8 cellular contexts compared by ENCODE assay signal in genomic region chr19:58581227-58582141, GRCh38. TPM values are rescaled to one million over a fixed set of nuclear protein-coding genes. Genes with fewer than 3 reads are reported as not detected.
DNase-seq lines count a peak whose midpoint lies in the region; ATAC-seq and TF ChIP-seq lines count a peak whose summit lies in the region.

No MANE protein-coding gene starts in this region.

- peak; percentile 77 for TF ChIP-seq CTCF in DND-41 (IDR thresholded peaks at IDR 0.05; ENCODE audit: borderline replicate concordance, extremely low read depth, low read length, poor library complexity, severe bottlenecking)

- H2BK5ac ChIP-seq in mesenchymal stem cell (ENCODE audit: low read depth, low read length, poor library complexity, severe bottlenecking) = no peak overlapping the region

- H3K36me3 ChIP-seq in DND-41 (ENCODE audit: insufficient read depth, low read length) (peaks cover 35% of the 10 kb centered on the region), mesenchymal stem cell (ENCODE audit: control insufficient read depth in 1 of 2, insufficient read depth in 2 of 2, low read depth in 1 of 2, low read length in 2 of 2) (peaks cover 34 to 43% of the 10 kb centered on the region in 2 experiments)

- peak overlapping the region in 1 of 2 experiments; percentile 26 for H3K18ac ChIP-seq in mesenchymal stem cell (ENCODE audit: low read depth in 1 of 2, low read length in 2 of 2)

- no peak overlapping the region for H3K14ac ChIP-seq in mesenchymal stem cell (ENCODE audit: low read length in 2 of 2)

- H3K4me3 ChIP-seq in DND-41 (ENCODE audit: low read depth in 1 of 2, low read length in 2 of 2) (no peak overlapping the region), mesenchymal stem cell (ENCODE audit: insufficient read depth in 1 of 2, low read depth in 1 of 2, low read length in 2 of 2) (no peak overlapping the region)

- peaks cover 28% of the 10 kb centered on the region for H3K79me1 ChIP-seq in mesenchymal stem cell (replicated peaks; ENCODE audit: low read length, poor library complexity, severe bottlenecking)

- H3K4me2 ChIP-seq in DND-41 (ENCODE audit: insufficient read depth, low read length) (no peak overlapping the region), mesenchymal stem cell (ENCODE audit: low read length, poor library complexity, severe bottlenecking) (no peak overlapping the region)

- peaks cover 13% of the 10 kb centered on the region for H3K79me2 ChIP-seq in DND-41 (ENCODE audit: insufficient read depth, low read length)

- peak; percentile 95 for ATAC-seq in DND-41 (ENCODE audit: insufficient read depth, low read depth)
- ATAC-seq in HG02763 (IDR thresholded peaks at IDR 0.05; ENCODE audit: unreplicated experiment) = peak; percentile 72

- DNase-seq in DND-41 = peak; percentile 85
- peak; percentile 84 to 92 for DNase-seq in activated CD4-positive, alpha-beta T cell treated with anti-CD3 and anti-CD28 coated beads for 4 hours
- peak; percentile 73 to 91 for DNase-seq in dermis microvascular lymphatic vessel endothelial cell (ENCODE audit: low read depth in 2 of 2)
- DNase-seq in mesenchymal stem cell = peak; percentile 93
- DNase-seq in stimulated activated CD8-positive, alpha-beta memory T cell treated with anti-CD3 and anti-CD28 coated beads, Interleukin-15, amount 100 ng/mL, for 24 hours (ENCODE audit: low read depth) = peak; percentile 78
- no peak for DNase-seq in SIG-M5 treated with dmso at 0.1 percent for 504 hours (lab: John Stamatoyannopoulos, UW; ENCODE audit: unreplicated experiment)
- DNase-seq in NCI-H510A (lab: John Stamatoyannopoulos, UW) = no peak

- H4K8ac ChIP-seq in mesenchymal stem cell (ENCODE audit: low read length) = peak overlapping the region; percentile 56

- H2AK5ac ChIP-seq in mesenchymal stem cell (ENCODE audit: low read length, severe bottlenecking) = no peak overlapping the region

- H4K20me1 ChIP-seq in DND-41 (ENCODE audit: insufficient read depth, low read length) = 0 out of 2 replicates have a peak, but pooled peaks cover 11% of the 10 kb centered on the region

- H3K27ac ChIP-seq in DND-41 (ENCODE audit: low read length) (no peak overlapping the region), mesenchymal stem cell (ENCODE audit: low read length, poor library complexity, severe bottlenecking) (no peak overlapping the region)

- no peak overlapping the region for H3K23ac ChIP-seq in mesenchymal stem cell (ENCODE audit: low read length in 2 of 2)

- no peak overlapping the region for H2BK15ac ChIP-seq in mesenchymal stem cell (ENCODE audit: low read depth, poor library complexity, severe bottlenecking)

- peak overlapping the region in 1 of 2 experiments; percentile 73 for H3K4ac ChIP-seq in mesenchymal stem cell (ENCODE audit: low read depth in 1 of 2, low read length in 2 of 2)

- H3K9ac ChIP-seq in DND-41 (ENCODE audit: low read depth, low read length) = no peak overlapping the region
- H3K9ac ChIP-seq in mesenchymal stem cell (ENCODE audit: low read length) = peak overlapping the region; percentile 77

- no peak overlapping the region for H2BK120ac ChIP-seq in mesenchymal stem cell (ENCODE audit: low read depth, low read length)

- peak overlapping the region; percentile 81 for H4K91ac ChIP-seq in mesenchymal stem cell (ENCODE audit: low read length)

- 72% methylated on average over 62 of the region's 62 CpGs for WGBS in mesenchymal stem cell

- no peak overlapping the region for H2AFZ ChIP-seq in DND-41 (ENCODE audit: low read depth, low read length)
- H2AFZ ChIP-seq in mesenchymal stem cell (ENCODE audit: low read depth, low read length) = no peak overlapping the region

- H2BK12ac ChIP-seq in mesenchymal stem cell (ENCODE audit: low read length in 2 of 2) = peak overlapping the region in 1 of 2 experiments; percentile 16

- H3K4me1 ChIP-seq in DND-41 (ENCODE audit: insufficient read depth, low read length) = peaks cover 4% of the 10 kb centered on the region; the same call in 1 of the 2 replicates
- peaks cover 13% of the 10 kb centered on the region for H3K4me1 ChIP-seq in mesenchymal stem cell (ENCODE audit: control insufficient read depth, insufficient read depth, low read depth, low read length)

- H3K27me3 ChIP-seq in DND-41 (ENCODE audit: insufficient read depth, low read length, poor library complexity) (no peaks in the 10 kb centered on the region), mesenchymal stem cell (ENCODE audit: control insufficient read depth in 1 of 2, insufficient read depth in 1 of 2, low read length in 2 of 2) (no peaks in the 10 kb centered on the region)

- no peaks in the 10 kb centered on the region for H3K9me3 ChIP-seq in DND-41 (ENCODE audit: insufficient read depth, low read length, severe bottlenecking)
- no peaks in the 10 kb centered on the region for H3K9me3 ChIP-seq in mesenchymal stem cell (ENCODE audit: control insufficient read depth, low read length)

RNA-seq across cellular contexts. Expression of gene MZF1, which starts 8.3 kb away (rescaled TPM):
- 5.1 and 11.1 TPM in 2 replicates for total RNA-seq in dermis microvascular lymphatic vessel endothelial cell
- 9.8 TPM for polyA plus RNA-seq in mesenchymal stem cell (2013, experiment 1 of 2)
- 8.9 TPM for polyA plus RNA-seq in mesenchymal stem cell (2013, experiment 2 of 2)

RNA-seq across cellular contexts. Expression of gene UBE2M, which starts 23.1 kb away (rescaled TPM):
- 60.4 and 80.1 TPM in 2 replicates for total RNA-seq in dermis microvascular lymphatic vessel endothelial cell
- 81.0 TPM for polyA plus RNA-seq in mesenchymal stem cell (2013, experiment 1 of 2)
- 78.3 TPM for polyA plus RNA-seq in mesenchymal stem cell (2013, experiment 2 of 2)

RNA-seq across cellular contexts. Expression of gene CHMP2A, which starts 26.6 kb away (rescaled TPM):
- total RNA-seq in dermis microvascular lymphatic vessel endothelial cell = 90.8 and 112 TPM in 2 replicates
- polyA plus RNA-seq in mesenchymal stem cell (2013, experiment 1 of 2) = 148 TPM
- 144 TPM for polyA plus RNA-seq in mesenchymal stem cell (2013, experiment 2 of 2)

RNA-seq across cellular contexts. Expression of gene TRIM28, which starts 37.6 kb away (rescaled TPM):
- 339 and 348 TPM in 2 replicates for total RNA-seq in dermis microvascular lymphatic vessel endothelial cell
- 229 TPM for polyA plus RNA-seq in mesenchymal stem cell (2013, experiment 1 of 2)
- 226 TPM for polyA plus RNA-seq in mesenchymal stem cell (2013, experiment 2 of 2)

Comparison
In these comparisons a context has a peak if more than half of its experiments do, and no peak if none do; other contexts are left out.
1. DNase-seq: peak in DND-41 (single experiment), activated CD4-positive, alpha-beta T cell treated with anti-CD3 and anti-CD28 coated beads for 4 hours (2 of 2), dermis microvascular lymphatic vessel endothelial cell (2 of 2), mesenchymal stem cell (single experiment) and stimulated activated CD8-positive, alpha-beta memory T cell treated with anti-CD3 and anti-CD28 coated beads, Interleukin-15, amount 100 ng/mL, for 24 hours (single experiment); none in SIG-M5 treated with dmso at 0.1 percent for 504 hours (single experiment) and NCI-H510A (single experiment).